Comparison of ENCODE assay signal across 7 cellular contexts in the genomic region with DNA sequence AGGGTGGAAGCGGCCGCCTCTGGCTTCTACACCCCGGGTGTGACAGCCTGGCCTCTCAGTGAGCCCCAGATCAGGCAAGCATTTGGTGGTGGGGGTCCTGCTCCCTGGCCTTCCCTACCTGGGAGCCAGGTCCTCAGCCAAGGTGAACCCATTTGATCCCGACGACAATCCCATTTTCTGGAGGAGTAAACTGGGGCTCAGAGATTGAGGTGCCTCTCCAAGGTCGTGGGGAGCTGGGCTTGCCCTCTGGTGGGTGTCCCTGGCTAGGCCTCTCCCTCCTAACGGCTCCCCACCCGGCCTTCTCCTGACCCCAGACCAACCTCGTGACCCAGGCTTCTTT. TPM values are rescaled to one million over a fixed set of nuclear protein-coding genes. Genes with fewer than 3 reads are reported as not detected.
DNase-seq lines count a peak whose midpoint lies in the region; ATAC-seq and TF ChIP-seq lines count a peak whose summit lies in the region.

No MANE protein-coding gene starts in this region.

- H3K27me3 ChIP-seq in H7 (ENCODE audit: control insufficient read depth, insufficient read depth, low read length) (peaks cover 6% of the 10 kb centered on the region), Peyer's patch (no peaks in the 10 kb centered on the region), right cardiac atrium (ENCODE audit: control insufficient read depth, insufficient read depth) (no peaks in the 10 kb centered on the region)

- H3K4me1 ChIP-seq in Peyer's patch = peaks cover 0 to 38% (median 10%) of the 10 kb centered on the region in 4 donors
- H3K4me1 ChIP-seq in right cardiac atrium (ENCODE audit: control insufficient read depth, insufficient read depth, low read length) = no peaks in the 10 kb centered on the region

- no peaks in the 10 kb centered on the region for H3K9me3 ChIP-seq in Peyer's patch
- no peaks in the 10 kb centered on the region for H3K9me3 ChIP-seq in right cardiac atrium (ENCODE audit: control insufficient read depth, low read length)

- WGBS in right cardiac atrium = 58% methylated on average over 9 of the region's 9 CpGs

- intact Hi-C loops in right cardiac atrium (cut with DNase I) = no loop called here

- DNase-seq in H7 = no peak
- no peak for DNase-seq in Peyer's patch
- no peak for DNase-seq in right cardiac atrium
- no peak for DNase-seq in midbrain (lab: John Stamatoyannopoulos, UW)

- H3K4me3 ChIP-seq in H7 (ENCODE audit: insufficient read depth, low read depth, low read length) (peak overlapping the region; percentile 45), Peyer's patch (peak overlapping the region; percentile 45 to 62 (median 58)), right cardiac atrium (ENCODE audit: low read length) (peak overlapping the region; percentile 55), skin epidermis (peak overlapping the region; percentile 18 to 41 (median 36))

- no peak for TF ChIP-seq CTCF in Peyer's patch (IDR thresholded peaks at IDR 0.05)

- TF ChIP-seq POLR2A in Peyer's patch (IDR thresholded peaks at IDR 0.05) = no peak

- H3K27ac ChIP-seq in Peyer's patch (peak overlapping the region; percentile 0 to 39 (median 24)), right cardiac atrium (ENCODE audit: low read length) (no peak overlapping the region), skin epidermis (peak overlapping the region in 11 of 21 experiments; percentile 2 to 48 (median 16))

- H3K36me3 ChIP-seq in H7 (replicated peaks; ENCODE audit: control insufficient read depth, insufficient read depth, low read length) (no peaks in the 10 kb centered on the region), Peyer's patch (no peaks in the 10 kb centered on the region)

- ATAC-seq in right cardiac atrium = no peak
- ATAC-seq in GM18858 (IDR thresholded peaks at IDR 0.05; ENCODE audit: unreplicated experiment) = no peak
- ATAC-seq in GM18909 (IDR thresholded peaks at IDR 0.05; ENCODE audit: poor library complexity, unreplicated experiment) = no peak

RNA-seq across cellular contexts. Expression of a gene that starts 2.7 kb away (rescaled TPM):
- 0.21 TPM in 1 of 2 replicates, not detected in the other for total RNA-seq in H7 (2014; rRNA removed; shearing (Covaris generic))
- total RNA-seq in Peyer's patch (10 to 100 TPM; 20.6 to 69.5 (median 34.1) TPM), right cardiac atrium (1 to 10 TPM in 3 of 4 donors, under 1 TPM in 1; 0.63 to 2.5 (median 1.1) TPM)
- 1.4 TPM for polyA plus RNA-seq in right cardiac atrium

RNA-seq across cellular contexts. Expression of a gene that starts 7.8 kb away (rescaled TPM):
- total RNA-seq in H7 (2014; rRNA removed; shearing (Covaris generic)) = not detected in 2 replicates
- total RNA-seq in Peyer's patch = not detected
- not detected for total RNA-seq in right cardiac atrium
- not detected for polyA plus RNA-seq in right cardiac atrium

RNA-seq across cellular contexts. Expression of a gene that starts 31.4 kb away (rescaled TPM):
- 30.1 and 38.7 TPM in 2 replicates for total RNA-seq in H7 (2014; rRNA removed; shearing (Covaris generic))
- 10 to 100 TPM; 10.5 to 94.9 (median 31.1) TPM for total RNA-seq in Peyer's patch
- 10 to 100 TPM; 41.5 to 51.3 (median 49.4) TPM for total RNA-seq in right cardiac atrium
- 46.7 TPM for polyA plus RNA-seq in right cardiac atrium

RNA-seq across cellular contexts. Expression of a gene that starts 34.5 kb away (rescaled TPM):
- total RNA-seq in H7 (2014; rRNA removed; shearing (Covaris generic)) = 56.1 and 59.8 TPM in 2 replicates
- total RNA-seq in Peyer's patch (100 to 1,000 TPM; 145 to 255 (median 197) TPM), right cardiac atrium (10 to 100 TPM; 67.0 to 82.5 (median 69.8) TPM)
- 42.5 TPM for polyA plus RNA-seq in right cardiac atrium

Comparison
In these comparisons a context has a peak if more than half of its experiments do, and no peak if none do; other contexts are left out.
1. RNA of a gene that starts 2.7 kb away (total RNA-seq): 20.6 to 69.5 TPM in Peyer's patch; 0.63 to 2.5 TPM in right cardiac atrium and 0.21 TPM in H7; every median in the first group is over 4 times any median in the second.
2. Peak in every context shown above with its lines, with median percentiles within 50 percentile points of each other: H3K4me3 ChIP-seq.